In genomic region chr6:159089909-159090308, GRCh38 we compare ENCODE assay signal across 1 cellular context.
TF ChIP-seq lines count a peak whose summit lies in the region.

No MANE protein-coding gene starts in this region.

TF ChIP-seq in HEK293, 187 proteins besides CTCF, POLR2A, EP300 and RAD21 (continued from another document):
- no peak for TF ChIP-seq PRDM6 (tag by site-specific recombination; IDR thresholded peaks at IDR 0.05)
- TF ChIP-seq SCRT2 (tag by site-specific recombination; IDR thresholded peaks at IDR 0.05): peak; percentile 52
- no peak for TF ChIP-seq ZNF529 (tag by site-specific recombination; IDR thresholded peaks at IDR 0.05; ENCODE audit: insufficient replicate concordance)
